In the genomic region with DNA sequence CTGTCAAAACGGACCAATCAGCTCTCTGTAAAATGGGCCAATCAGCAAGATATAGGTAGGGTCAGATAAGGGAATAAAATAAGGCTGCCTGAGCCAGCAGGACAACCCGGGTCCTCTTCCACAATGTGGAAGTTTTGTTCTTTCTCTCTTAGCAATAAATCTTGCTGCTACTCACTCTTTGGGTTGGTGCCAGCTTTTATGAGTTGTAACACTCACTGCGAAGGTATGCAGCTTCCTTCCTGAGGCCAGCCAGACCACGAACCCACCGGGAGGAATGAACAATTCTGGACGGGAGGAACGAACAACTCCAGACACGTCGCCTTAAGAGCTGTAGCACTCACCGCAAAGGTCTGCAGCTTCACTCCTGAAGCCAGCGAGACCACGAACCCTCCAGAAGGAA, we compare ENCODE assay signal across 10 cellular contexts.
DNase-seq lines count a peak whose midpoint lies in the region.
"Had no signal": no experiment of that assay in that cellular context is flagged by ENCODE, and none has a peak within 500 bp of the region (broad histone marks: within the 10 kb centered on the region; RNA-seq: fewer than 3 reads in every experiment).

No MANE protein-coding gene starts in this region.

- peak; percentile 44 for DNase-seq in GM03348 (ENCODE audit: low spot score)
- DNase-seq in RKO (ENCODE audit: low spot score): peak; percentile 94
- peak; percentile 96 for DNase-seq in epithelial cell of prostate (ENCODE audit: low read depth, low spot score)
- DNase-seq in pulmonary artery endothelial cell (ENCODE audit: low read depth, low spot score): peak; percentile 91
- no peak for DNase-seq in NCI-H2196 treated with DMSO at 0.1 percent for 48 hours (lab: John Stamatoyannopoulos, UW; ENCODE audit: unreplicated experiment)
- no peak for DNase-seq in NCI-H82 (lab: John Stamatoyannopoulos, UW)
- no peak for DNase-seq in T-helper 9 cell
- no peak for DNase-seq in substantia nigra (lab: John Stamatoyannopoulos, UW)
- DNase-seq: Karpas-422, occipital lobe had no signal

- H3K27ac ChIP-seq in epithelial cell of prostate (peak overlapping the region; percentile 55), substantia nigra (ENCODE audit: low read depth, low read length, poor library complexity, severe bottlenecking) (no peak overlapping the region)

Comparison
In these comparisons a context has a peak if more than half of its experiments do, and no peak if none do; other contexts are left out.
1. DNase-seq: peak in GM03348 (single experiment), RKO (single experiment), epithelial cell of prostate (single experiment) and pulmonary artery endothelial cell (single experiment); none in NCI-H2196 treated with DMSO at 0.1 percent for 48 hours (single experiment), NCI-H82 (single experiment), T-helper 9 cell (single experiment) and substantia nigra (0 of 49).